ENCODE assay signal across 17 cellular contexts in genomic region chr13:109273326-109273751, GRCh38.
DNase-seq lines count a peak whose midpoint lies in the region; FAIRE-seq and TF ChIP-seq lines count a peak whose summit lies in the region.
"Had no signal": no experiment of that assay in that cellular context is flagged by ENCODE, and none has a peak within 500 bp of the region (broad histone marks: within the 10 kb centered on the region; RNA-seq: fewer than 3 reads in every experiment).

No MANE protein-coding gene starts in this region.

- peak overlapping the region; percentile 71 for H3K27ac ChIP-seq in astrocyte (ENCODE audit: low read depth, low read length)
- H3K27ac ChIP-seq: dorsolateral prefrontal cortex, SK-N-MC, suprapubic skin had no signal

- H3K4me1 Mint-ChIP-seq in HFFc6 (ENCODE audit: low read depth) (peaks cover 71% of the 10 kb centered on the region), astrocyte (ENCODE audit: low read depth, unreplicated experiment) (peaks cover 34% of the 10 kb centered on the region), type B pancreatic cell (ENCODE audit: unreplicated experiment) (peaks cover 13% of the 10 kb centered on the region)
- H3K4me1 Mint-ChIP-seq: activated naive CD8-positive, alpha-beta T cell treated with anti-CD3 and anti-CD28 coated beads for 36 hours had no signal

- peaks cover 7% of the 10 kb centered on the region for H3K79me2 ChIP-seq in astrocyte (ENCODE audit: insufficient read depth, low read length)

- H3K4me2 ChIP-seq in astrocyte (ENCODE audit: low read length) = peak overlapping the region; percentile 75

- H3K36me3 Mint-ChIP-seq in HFFc6 (ENCODE audit: low read depth) = no peaks in the 10 kb centered on the region
- H3K36me3 Mint-ChIP-seq in astrocyte (ENCODE audit: low read depth, unreplicated experiment) = no peaks in the 10 kb centered on the region
- H3K36me3 Mint-ChIP-seq in type B pancreatic cell = peaks cover 3% of the 10 kb centered on the region
- H3K36me3 Mint-ChIP-seq: activated naive CD8-positive, alpha-beta T cell treated with anti-CD3 and anti-CD28 coated beads for 36 hours had no signal

- H3K9me3 ChIP-seq in astrocyte (ENCODE audit: insufficient read depth, low read depth, low read length) = no peaks in the 10 kb centered on the region
- H3K9me3 ChIP-seq: left lung, suprapubic skin had no signal

- H3K4me3 ChIP-seq in astrocyte (ENCODE audit: insufficient read depth, low read depth, low read length) = peak overlapping the region; percentile 57
- H3K4me3 ChIP-seq: dorsolateral prefrontal cortex, K562, left lung, SK-N-MC, skin epidermis, suprapubic skin had no signal

- FAIRE-seq in astrocyte (lab: Jason Lieb, UNC) = peak; percentile 23
- FAIRE-seq: K562 had no signal

- H3K4me3 Mint-ChIP-seq in HFFc6 (peak overlapping the region; percentile 48), astrocyte (ENCODE audit: unreplicated experiment) (no peak overlapping the region), type B pancreatic cell (peak overlapping the region; percentile 56)
- H3K4me3 Mint-ChIP-seq: activated naive CD8-positive, alpha-beta T cell treated with anti-CD3 and anti-CD28 coated beads for 36 hours; WTC11 had no signal

- no peaks in the 10 kb centered on the region for H3K9me3 Mint-ChIP-seq in HFFc6
- peaks cover 2% of the 10 kb centered on the region for H3K9me3 Mint-ChIP-seq in astrocyte (ENCODE audit: unreplicated experiment)
- H3K9me3 Mint-ChIP-seq in type B pancreatic cell = peaks cover 4% of the 10 kb centered on the region
- H3K9me3 Mint-ChIP-seq: activated naive CD8-positive, alpha-beta T cell treated with anti-CD3 and anti-CD28 coated beads for 36 hours had no signal

- H3K4me1 ChIP-seq in astrocyte (ENCODE audit: insufficient read depth, low read length) = peaks cover 30% of the 10 kb centered on the region
- H3K4me1 ChIP-seq: suprapubic skin had no signal

- no peaks in the 10 kb centered on the region for H3K27me3 ChIP-seq in astrocyte (ENCODE audit: insufficient read depth, low read length)
- H3K27me3 ChIP-seq: left lung, suprapubic skin had no signal

- DNase-seq in HFFc6 (no peak), astrocyte (ENCODE audit: low read depth) (peak; percentile 46), glomerular visceral epithelial cell (ENCODE audit: extremely low spot score) (peak; percentile 13), type B pancreatic cell (ENCODE audit: extremely low spot score, unreplicated experiment) (no peak), T1000 (lab: John Stamatoyannopoulos, UW) (no peak), Ammon's horn (ENCODE audit: low spot score) (no peak), DMS53 treated with DMSO at 0.1 percent for 48 hours (lab: John Stamatoyannopoulos, UW; ENCODE audit: unreplicated experiment) (no peak)
- DNase-seq: activated naive CD8-positive, alpha-beta T cell treated with anti-CD3 and anti-CD28 coated beads for 36 hours; dorsolateral prefrontal cortex; left lung; NCI-H1436 treated with DMSO at 0.1 percent for 48 hours; NCI-H748 treated with DMSO at 0.1 percent for 48 hours had no signal

- no peaks in the 10 kb centered on the region for H3K36me3 ChIP-seq in astrocyte (ENCODE audit: insufficient read depth, low read length)
- H3K36me3 ChIP-seq: left lung, suprapubic skin had no signal

- H3K9ac ChIP-seq in astrocyte (ENCODE audit: low read length) = peak overlapping the region; percentile 81

- H3K27ac Mint-ChIP-seq in HFFc6 = peak overlapping the region; percentile 77
- H3K27ac Mint-ChIP-seq in astrocyte (ENCODE audit: unreplicated experiment) = peak overlapping the region; percentile 1
- H3K27ac Mint-ChIP-seq in type B pancreatic cell = peak overlapping the region; percentile 78
- H3K27ac Mint-ChIP-seq: activated naive CD8-positive, alpha-beta T cell treated with anti-CD3 and anti-CD28 coated beads for 36 hours had no signal

- H3K27me3 Mint-ChIP-seq in HFFc6 (ENCODE audit: insufficient read depth) = no peaks in the 10 kb centered on the region
- H3K27me3 Mint-ChIP-seq in astrocyte (ENCODE audit: low read depth, unreplicated experiment) = no peaks in the 10 kb centered on the region
- H3K27me3 Mint-ChIP-seq in type B pancreatic cell = no peaks in the 10 kb centered on the region

- TF ChIP-seq CTCF in HFFc6 (IDR thresholded peaks at IDR 0.05) = no peak
- no peak for TF ChIP-seq CTCF in astrocyte (IDR thresholded peaks at IDR 0.05; ENCODE audit: insufficient read depth, low read depth, low read length)
- no peak for TF ChIP-seq CTCF in type B pancreatic cell (conservative IDR thresholded peaks at IDR 0.05)

- H4K20me1 ChIP-seq in astrocyte (ENCODE audit: insufficient read depth, low read length) = no peaks in the 10 kb centered on the region

- H2AFZ ChIP-seq in astrocyte (ENCODE audit: low read depth, low read length) = no peak overlapping the region

Comparison
In these comparisons a context has a peak if more than half of its experiments do, and no peak if none do; other contexts are left out.
1. DNase-seq: peak in astrocyte (single experiment) and glomerular visceral epithelial cell (single experiment); none in HFFc6 (single experiment), type B pancreatic cell (single experiment), T1000 (single experiment), Ammon's horn (single experiment) and DMS53 treated with DMSO at 0.1 percent for 48 hours (single experiment).
2. H3K27ac Mint-ChIP-seq: peak in every context shown above with its lines; median percentile 78 in type B pancreatic cell; 77 in HFFc6; 1 in astrocyte.